In genomic region chr12:89252284-89252683, GRCh38 we compare ENCODE assay signal across 13 cellular contexts.
DNase-seq lines count a peak whose midpoint lies in the region; ATAC-seq and TF ChIP-seq lines count a peak whose summit lies in the region.
"Had no signal": no experiment of that assay in that cellular context is flagged by ENCODE, and none has a peak within 500 bp of the region (broad histone marks: within the 10 kb centered on the region; RNA-seq: fewer than 3 reads in every experiment).

No MANE protein-coding gene starts in this region.

- peaks cover 5 to 29% of the 10 kb centered on the region in 2 donors for H3K36me3 Mint-ChIP-seq in activated naive CD4-positive, alpha-beta T cell treated with anti-CD3 and anti-CD28 coated beads, Interleukin-2, amount 50 U/mL, for 72 hours
- no peaks in the 10 kb centered on the region for H3K36me3 Mint-ChIP-seq in activated T-helper 17 cell treated with anti-CD3 and anti-CD28 coated beads, Interleukin-2, amount 50 U/mL, for 72 hours (ENCODE audit: low read depth)
- no peaks in the 10 kb centered on the region for H3K36me3 Mint-ChIP-seq in stimulated activated effector memory CD8-positive, alpha-beta T cell treated with anti-CD3 and anti-CD28 coated beads, Interleukin-12 subunit alpha, Interleukin-12 subunit beta, amount 100 ng/mL, for 72 hours

- H3K4me3 ChIP-seq in gastroesophageal sphincter (no peak overlapping the region), SK-N-SH (ENCODE audit: low read depth in 2 of 2, low read length in 1 of 2) (no peak overlapping the region), uterus (no peak overlapping the region)
- H3K4me3 ChIP-seq: ovary had no signal

- H3K27me3 ChIP-seq in gastroesophageal sphincter = no peaks in the 10 kb centered on the region
- no peaks in the 10 kb centered on the region for H3K27me3 ChIP-seq in SK-N-SH (ENCODE audit: insufficient read depth)
- H3K27me3 ChIP-seq in uterus = no peaks in the 10 kb centered on the region
- H3K27me3 ChIP-seq: ovary had no signal

- no peaks in the 10 kb centered on the region for H3K79me2 ChIP-seq in SK-N-SH (ENCODE audit: insufficient read depth)

- TF ChIP-seq RAD21 in SK-N-SH (IDR thresholded peaks at IDR 0.05; ENCODE audit: low read length) = no peak

- H3K9me3 Mint-ChIP-seq in activated naive CD4-positive, alpha-beta T cell treated with anti-CD3 and anti-CD28 coated beads, Interleukin-2, amount 50 U/mL, for 72 hours = peaks cover 9 to 22% of the 10 kb centered on the region in 2 donors
- peaks cover 6% of the 10 kb centered on the region for H3K9me3 Mint-ChIP-seq in activated T-helper 17 cell treated with anti-CD3 and anti-CD28 coated beads, Interleukin-2, amount 50 U/mL, for 72 hours
- H3K9me3 Mint-ChIP-seq in stimulated activated effector memory CD8-positive, alpha-beta T cell treated with anti-CD3 and anti-CD28 coated beads, Interleukin-12 subunit alpha, Interleukin-12 subunit beta, amount 100 ng/mL, for 72 hours = peaks cover 3% of the 10 kb centered on the region

- peak; percentile 73 to 84 for ATAC-seq in activated naive CD4-positive, alpha-beta T cell treated with anti-CD3 and anti-CD28 coated beads, Interleukin-2, amount 50 U/mL, for 72 hours
- ATAC-seq in activated T-helper 17 cell treated with anti-CD3 and anti-CD28 coated beads, Interleukin-2, amount 50 U/mL, for 72 hours (replicated peaks) = peak; percentile 80
- ATAC-seq in gastroesophageal sphincter (peak; percentile 16), HG03175 (IDR thresholded peaks at IDR 0.05; ENCODE audit: unreplicated experiment) (no peak)
- ATAC-seq in stimulated activated effector memory CD8-positive, alpha-beta T cell treated with anti-CD3 and anti-CD28 coated beads, Interleukin-12 subunit alpha, Interleukin-12 subunit beta, amount 100 ng/mL, for 72 hours = peak; percentile 85

- H3K27ac Mint-ChIP-seq in activated naive CD4-positive, alpha-beta T cell treated with anti-CD3 and anti-CD28 coated beads, Interleukin-2, amount 50 U/mL, for 72 hours = peak overlapping the region in 1 of 2 donors; percentile 28
- peak overlapping the region; percentile 93 for H3K27ac Mint-ChIP-seq in activated T-helper 17 cell treated with anti-CD3 and anti-CD28 coated beads, Interleukin-2, amount 50 U/mL, for 72 hours
- H3K27ac Mint-ChIP-seq in stimulated activated effector memory CD8-positive, alpha-beta T cell treated with anti-CD3 and anti-CD28 coated beads, Interleukin-12 subunit alpha, Interleukin-12 subunit beta, amount 100 ng/mL, for 72 hours = peak overlapping the region; percentile 89

- peak overlapping the region; percentile 21 to 53 (median 50) for H3K27ac ChIP-seq in gastroesophageal sphincter
- no peak overlapping the region for H3K27ac ChIP-seq in SK-N-SH (ENCODE audit: low read depth in 2 of 2, low read length in 1 of 2)
- no peak overlapping the region for H3K27ac ChIP-seq in uterus
- H3K27ac ChIP-seq: ovary had no signal

- no peak for DNase-seq in activated naive CD4-positive, alpha-beta T cell treated with anti-CD3 and anti-CD28 coated beads, Interleukin-2, amount 50 U/mL, for 72 hours (ENCODE audit: low spot score in 2 of 2)
- DNase-seq in activated naive CD4-positive, alpha-beta T cell treated with anti-CD3 and anti-CD28 coated beads, Interleukin-2, amount 50 U/mL, for 16 hours = no peak
- no peak for DNase-seq in stimulated activated effector memory CD8-positive, alpha-beta T cell treated with anti-CD3 and anti-CD28 coated beads, Interleukin-12 subunit alpha, Interleukin-12 subunit beta, amount 100 ng/mL, for 72 hours (ENCODE audit: low spot score in 2 of 2)
- DNase-seq in SK-N-SH (no peak), uterus (no peak)
- DNase-seq: central memory CD4-positive, alpha-beta T cell; DMS79; NCI-H1694 treated with DMSO at 0.1 percent for 48 hours; NCI-H774; ovary had no signal

- TF ChIP-seq CTCF in gastroesophageal sphincter (IDR thresholded peaks at IDR 0.05) (no peak), SK-N-SH (IDR thresholded peaks at IDR 0.05) (no peak), uterus (IDR thresholded peaks at IDR 0.05) (no peak)

- intact Hi-C loops in uterus (cut with DNase I; ENCODE audit: low total_unique reads) = no loop called here

- H4K20me1 ChIP-seq in SK-N-SH (ENCODE audit: insufficient read depth) = no peaks in the 10 kb centered on the region

- peak overlapping the region; percentile 70 for H3K4me3 Mint-ChIP-seq in activated T-helper 17 cell treated with anti-CD3 and anti-CD28 coated beads, Interleukin-2, amount 50 U/mL, for 72 hours
- H3K4me3 Mint-ChIP-seq in stimulated activated effector memory CD8-positive, alpha-beta T cell treated with anti-CD3 and anti-CD28 coated beads, Interleukin-12 subunit alpha, Interleukin-12 subunit beta, amount 100 ng/mL, for 72 hours = peak overlapping the region; percentile 24

- H3K27me3 Mint-ChIP-seq in activated T-helper 17 cell treated with anti-CD3 and anti-CD28 coated beads, Interleukin-2, amount 50 U/mL, for 72 hours = no peaks in the 10 kb centered on the region

- H3K4me1 ChIP-seq in gastroesophageal sphincter (peaks cover 3 to 25% (median 5%) of the 10 kb centered on the region in 3 donors), SK-N-SH (ENCODE audit: control insufficient read depth in 1 of 2, insufficient read depth in 2 of 2, low read depth in 1 of 2, low read length in 1 of 2) (peaks cover 7 to 24% of the 10 kb centered on the region in 2 experiments; a peak in 3 of 4 replicates), uterus (no peaks in the 10 kb centered on the region)

- no peak for TF ChIP-seq POLR2A in gastroesophageal sphincter (IDR thresholded peaks at IDR 0.05)
- TF ChIP-seq POLR2A in uterus (IDR thresholded peaks at IDR 0.05) = no peak

- H3K9me3 ChIP-seq in gastroesophageal sphincter (no peaks in the 10 kb centered on the region), SK-N-SH (no peaks in the 10 kb centered on the region), uterus (no peaks in the 10 kb centered on the region)
- H3K9me3 ChIP-seq: ovary had no signal

- no peak overlapping the region; the same call in 1 of the 2 replicates for H2AFZ ChIP-seq in SK-N-SH (ENCODE audit: low read depth)

- no peaks in the 10 kb centered on the region for H3K36me3 ChIP-seq in gastroesophageal sphincter
- H3K36me3 ChIP-seq in SK-N-SH (replicated peaks in 1 of 2; ENCODE audit: control insufficient read depth in 1 of 2, insufficient read depth in 2 of 2, low read length in 1 of 2) = no peaks in the 10 kb centered on the region
- H3K36me3 ChIP-seq in uterus = no peaks in the 10 kb centered on the region
- H3K36me3 ChIP-seq: ovary had no signal

- H3F3A ChIP-seq in SK-N-SH (replicated peaks; ENCODE audit: insufficient read depth) = no peaks in the 10 kb centered on the region

- 39 to 49% methylated on average over 3 to 4 of the region's 4 CpGs for WGBS in gastroesophageal sphincter (ENCODE audit: low coverage in 1 of 2), 2 donors
- WGBS in SK-N-SH (ENCODE audit: low lambda C conversion rate) = 93% methylated on average over 4 of the region's 4 CpGs

- H3K4me1 Mint-ChIP-seq in activated T-helper 17 cell treated with anti-CD3 and anti-CD28 coated beads, Interleukin-2, amount 50 U/mL, for 72 hours = peaks cover 30% of the 10 kb centered on the region
- H3K4me1 Mint-ChIP-seq in stimulated activated effector memory CD8-positive, alpha-beta T cell treated with anti-CD3 and anti-CD28 coated beads, Interleukin-12 subunit alpha, Interleukin-12 subunit beta, amount 100 ng/mL, for 72 hours = peaks cover 39% of the 10 kb centered on the region

- H3K4me2 ChIP-seq in SK-N-SH = no peak overlapping the region

- H3K9ac ChIP-seq in SK-N-SH = no peak overlapping the region

- CTCF ChIA-PET in SK-N-SH (lab: Yijun Ruan, JAX) = interaction anchor here (1.0 kb wide), 1 partner anchor 210 kb away, joined by 3 read pairs; no protein-coding TSS in a partner anchor

- POLR2A ChIA-PET in SK-N-SH (lab: Yijun Ruan, JAX) = no interaction called here

- TF ChIP-seq EP300 in gastroesophageal sphincter (IDR thresholded peaks at IDR 0.05) = no peak
- TF ChIP-seq EP300 in SK-N-SH (IDR thresholded peaks at IDR 0.05; ENCODE audit: borderline replicate concordance in 1 of 2, low read depth in 1 of 2, low read length in 1 of 2) = no peak

- H3K9me2 ChIP-seq in SK-N-SH = no peaks in the 10 kb centered on the region

TF ChIP-seq in SK-N-SH, 30 proteins besides CTCF, POLR2A, EP300 and RAD21:
- no peak for TF ChIP-seq YY1 (IDR thresholded peaks at IDR 0.05; ENCODE audit: low read depth)

Comparison
In these comparisons a context has a peak if more than half of its experiments do, and no peak if none do; other contexts are left out.
1. H3K27ac ChIP-seq: peak in gastroesophageal sphincter (4 of 4); none in SK-N-SH (0 of 2) and uterus (0 of 2).